In the genomic region with DNA sequence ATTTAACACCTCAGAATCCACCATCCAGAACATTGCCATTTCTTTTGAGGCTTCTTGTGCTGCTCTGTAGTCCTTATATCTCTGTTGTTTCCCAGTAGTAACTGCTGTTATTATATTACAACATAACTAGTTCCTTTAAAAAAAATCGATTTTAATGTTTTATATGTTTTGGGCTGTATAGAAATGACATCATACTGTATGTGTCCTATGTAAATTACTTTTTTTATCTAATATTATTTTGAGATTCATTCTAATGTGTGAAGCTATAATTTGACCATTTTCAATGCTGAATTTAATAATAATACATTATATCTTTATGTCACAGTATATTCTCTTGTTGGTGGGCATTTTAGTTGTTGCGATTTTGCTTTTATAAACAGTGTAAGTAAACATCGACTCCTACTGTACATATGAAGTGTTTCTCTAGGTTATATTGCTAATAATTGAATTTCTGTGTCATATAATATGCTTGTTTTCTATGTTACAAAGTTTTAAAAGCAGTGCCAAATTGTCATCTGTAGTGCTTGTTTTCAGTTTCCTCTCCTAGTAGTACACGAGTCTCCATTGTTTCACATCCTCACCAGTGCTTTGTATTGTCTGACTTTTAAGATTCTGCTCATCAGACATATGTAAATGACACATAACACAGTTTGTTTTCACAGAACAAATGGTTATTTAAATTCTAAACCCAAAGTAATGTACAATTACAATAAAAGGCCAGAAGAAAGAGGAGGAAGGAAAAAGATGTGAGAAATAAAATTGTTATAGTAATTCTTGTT, we compare ENCODE assay signal across 33 cellular contexts.
"Had no signal": no experiment of that assay in that cellular context is flagged by ENCODE, and none has a peak within 500 bp of the region (broad histone marks: within the 10 kb centered on the region; RNA-seq: fewer than 3 reads in every experiment).

No MANE protein-coding gene starts in this region.

- H2AFZ ChIP-seq: neural progenitor cell had no signal

- H3K9ac ChIP-seq: neural progenitor cell, SK-N-SH had no signal

- H3K27ac ChIP-seq: ascending aorta, brain microvascular endothelial cell, gastroesophageal sphincter, heart left ventricle, skin epidermis, upper lobe of right lung had no signal

- H3K27ac Mint-ChIP-seq: activated CD8-positive, alpha-beta memory T cell treated with anti-CD3 and anti-CD28 coated beads, Interleukin-2, amount 10 ng/mL, durations not matched to agents 7 days and 5 days; activated CD8-positive, alpha-beta T cell treated with anti-CD3 and anti-CD28 coated beads, Interleukin-2, amount 10 ng/mL, durations not matched to agents 7 days and 5 days; activated naive CD8-positive, alpha-beta T cell treated with anti-CD3 and anti-CD28 coated beads, Interleukin-2, amount 10 ng/mL, durations not matched to agents 7 days and 5 days; immature natural killer cell; memory B cell; naive thymus-derived CD8-positive, alpha-beta T cell; neural progenitor cell; T-helper 1 cell treated with Interleukin-12 subunit alpha and Interleukin-12 subunit beta and Interleukin-4 antibody, amounts not matched to agents 30 μg/mL and 1 μg/mL, for 36 hours; WTC11 had no signal

- ATAC-seq: activated CD8-positive, alpha-beta memory T cell treated with anti-CD3 and anti-CD28 coated beads, Interleukin-2, amount 10 ng/mL, durations not matched to agents 7 days and 5 days; activated CD8-positive, alpha-beta T cell treated with anti-CD3 and anti-CD28 coated beads, Interleukin-2, amount 10 ng/mL, durations not matched to agents 7 days and 5 days; gastroesophageal sphincter; heart left ventricle; left colon; naive thymus-derived CD8-positive, alpha-beta T cell; sciatic nerve; stimulated activated naive CD8-positive, alpha-beta T cell treated with anti-CD3 and anti-CD28 coated beads, Interleukin-15, Interleukin-2, amounts not matched to agents 100 U/mL and 50 U/mL, for 24 hours; upper lobe of right lung; WTC11 had no signal

- DNase-seq: activated CD4-positive, alpha-beta T cell treated with anti-CD3 and anti-CD28 coated beads for 1 hour; activated CD4-positive, alpha-beta T cell treated with anti-CD3 and anti-CD28 coated beads, Interleukin-2, amount 50 U/mL, for 1 hour; activated CD8-positive, alpha-beta memory T cell treated with anti-CD3 and anti-CD28 coated beads, Interleukin-2, amount 10 ng/mL, durations not matched to agents 7 days and 5 days; activated CD8-positive, alpha-beta T cell treated with anti-CD3 and anti-CD28 coated beads, Interleukin-2, amount 10 ng/mL, durations not matched to agents 7 days and 5 days; activated effector memory CD4-positive, alpha-beta T cell treated with Interleukin-2 at 50 U/mL for 16 hours; activated naive CD4-positive, alpha-beta T cell treated with Interleukin-2 at 50 U/mL for 16 hours; activated naive CD8-positive, alpha-beta T cell treated with anti-CD3 and anti-CD28 coated beads, Interleukin-2, amount 10 ng/mL, durations not matched to agents 7 days and 5 days; brain microvascular endothelial cell; cortex of kidney; effector CD4-positive, alpha-beta T cell; erythroblast; heart left ventricle; hypothalamus; immature natural killer cell; kidney; left colon; naive thymus-derived CD8-positive, alpha-beta T cell; SK-N-SH; stimulated activated CD4-positive, alpha-beta T cell treated with anti-CD3 and anti-CD28 coated beads, Interleukin-12 subunit alpha, Interleukin-12 subunit beta, amount 100 ng/mL, for 4 hours; stimulated activated CD4-positive, alpha-beta T cell treated with anti-CD3 and anti-CD28 coated beads, Interleukin-4, amount 100 ng/mL, for 1 hour; stimulated activated naive CD8-positive, alpha-beta T cell treated with anti-CD3 and anti-CD28 coated beads, Interleukin-15, Interleukin-2, amounts not matched to agents 100 U/mL and 50 U/mL, for 24 hours; SW 1271; T1000; upper lobe of right lung had no signal

- H3K4me2 ChIP-seq: neural progenitor cell, SK-N-SH had no signal

- H3K4me3 Mint-ChIP-seq: activated CD8-positive, alpha-beta memory T cell treated with anti-CD3 and anti-CD28 coated beads, Interleukin-2, amount 10 ng/mL, durations not matched to agents 7 days and 5 days; activated CD8-positive, alpha-beta T cell treated with anti-CD3 and anti-CD28 coated beads, Interleukin-2, amount 10 ng/mL, durations not matched to agents 7 days and 5 days; activated naive CD8-positive, alpha-beta T cell treated with anti-CD3 and anti-CD28 coated beads, Interleukin-2, amount 10 ng/mL, durations not matched to agents 7 days and 5 days; immature natural killer cell; memory B cell; naive thymus-derived CD8-positive, alpha-beta T cell; neural progenitor cell; T-helper 1 cell treated with Interleukin-12 subunit alpha and Interleukin-12 subunit beta and Interleukin-4 antibody, amounts not matched to agents 30 μg/mL and 1 μg/mL, for 36 hours; WTC11 had no signal

- H3K27me3 Mint-ChIP-seq: activated CD8-positive, alpha-beta memory T cell treated with anti-CD3 and anti-CD28 coated beads, Interleukin-2, amount 10 ng/mL, durations not matched to agents 7 days and 5 days; activated naive CD8-positive, alpha-beta T cell treated with anti-CD3 and anti-CD28 coated beads, Interleukin-2, amount 10 ng/mL, durations not matched to agents 7 days and 5 days; memory B cell; naive thymus-derived CD8-positive, alpha-beta T cell had no signal

- H3K4me3 ChIP-seq: ascending aorta, gastroesophageal sphincter, heart left ventricle, neural progenitor cell, skin epidermis, upper lobe of right lung had no signal

- FAIRE-seq: endometrium, kidney had no signal

- H3K9me3 Mint-ChIP-seq: activated naive CD8-positive, alpha-beta T cell treated with anti-CD3 and anti-CD28 coated beads, Interleukin-2, amount 10 ng/mL, durations not matched to agents 7 days and 5 days; immature natural killer cell; memory B cell; naive thymus-derived CD8-positive, alpha-beta T cell; neural progenitor cell; T-helper 1 cell treated with Interleukin-12 subunit alpha and Interleukin-12 subunit beta and Interleukin-4 antibody, amounts not matched to agents 30 μg/mL and 1 μg/mL, for 36 hours; WTC11 had no signal

- H3K27me3 ChIP-seq: ascending aorta, brain microvascular endothelial cell, gastroesophageal sphincter, heart left ventricle, neural progenitor cell, upper lobe of right lung had no signal

- H3K4me1 ChIP-seq: ascending aorta, gastroesophageal sphincter, neural progenitor cell, upper lobe of right lung had no signal

- H3K9me3 ChIP-seq: ascending aorta, gastroesophageal sphincter, heart left ventricle, SK-N-SH, upper lobe of right lung had no signal

- H3K4me1 Mint-ChIP-seq: activated CD8-positive, alpha-beta memory T cell treated with anti-CD3 and anti-CD28 coated beads, Interleukin-2, amount 10 ng/mL, durations not matched to agents 7 days and 5 days; activated naive CD8-positive, alpha-beta T cell treated with anti-CD3 and anti-CD28 coated beads, Interleukin-2, amount 10 ng/mL, durations not matched to agents 7 days and 5 days; naive thymus-derived CD8-positive, alpha-beta T cell; neural progenitor cell; WTC11 had no signal
